ENCODE assay signal across 8 cellular contexts in genomic region chr19:43934985-43935708, GRCh38. TPM values are rescaled to one million over a fixed set of nuclear protein-coding genes. Genes with fewer than 3 reads are reported as not detected.
DNase-seq lines count a peak whose midpoint lies in the region; FAIRE-seq and TF ChIP-seq lines count a peak whose summit lies in the region.

Gene ZNF45 (minus strand): TSS chr19:43935282. CDS start chr19:43922185, 13,097 bp downstream.

- H3K36me3 Mint-ChIP-seq in nephron (ENCODE audit: low read depth), result peaks cover 37% of the 10 kb centered on the region
- H3K36me3 Mint-ChIP-seq in stimulated activated naive CD8-positive, alpha-beta T cell treated with anti-CD3 and anti-CD28 coated beads, Interleukin-15, Interleukin-2, amounts not matched to agents 100 ng/mL and 50 ng/mL, for 24 hours (ENCODE audit: low read depth), result peaks cover 38% of the 10 kb centered on the region

- peak within 1 kb of the TSS; percentile 97 to 99 (median 98) for H3K4me3 Mint-ChIP-seq in nephron
- H3K4me3 Mint-ChIP-seq in stimulated activated naive CD8-positive, alpha-beta T cell treated with anti-CD3 and anti-CD28 coated beads, Interleukin-15, Interleukin-2, amounts not matched to agents 100 ng/mL and 50 ng/mL, for 24 hours, result peak within 1 kb of the TSS; percentile 93

- no peak for TF ChIP-seq CTCF in fibroblast of pulmonary artery (IDR thresholded peaks at IDR 0.05; ENCODE audit: low read length, missing control alignments)
- TF ChIP-seq CTCF in nephron (IDR thresholded peaks at IDR 0.05; ENCODE audit: unreplicated experiment in 3 of 3), result no peak

- peak within 1 kb of the TSS; percentile 97 to 98 (median 98) for H3K27ac Mint-ChIP-seq in nephron
- peak within 1 kb of the TSS; percentile 91 for H3K27ac Mint-ChIP-seq in stimulated activated naive CD8-positive, alpha-beta T cell treated with anti-CD3 and anti-CD28 coated beads, Interleukin-15, Interleukin-2, amounts not matched to agents 100 ng/mL and 50 ng/mL, for 24 hours

- H3K9me3 Mint-ChIP-seq in nephron, result peaks cover 6% of the 10 kb centered on the region
- H3K9me3 Mint-ChIP-seq in stimulated activated naive CD8-positive, alpha-beta T cell treated with anti-CD3 and anti-CD28 coated beads, Interleukin-15, Interleukin-2, amounts not matched to agents 100 ng/mL and 50 ng/mL, for 24 hours, result peaks cover 12% of the 10 kb centered on the region

- DNase-seq in EH (ENCODE audit: low read depth) (peak; percentile 90), H54 (ENCODE audit: insufficient read length, low spot score) (peak; percentile 88), M059J (ENCODE audit: low read depth) (peak; percentile 92), SHP77 treated with DMSO at 0.1 percent for 48 hours (lab: John Stamatoyannopoulos, UW) (peak; percentile 74), fibroblast of pulmonary artery (ENCODE audit: low read depth) (peak; percentile 90)
- peak; percentile 96 for DNase-seq in activated effector memory CD4-positive, alpha-beta T cell treated with anti-CD3 and anti-CD28 coated beads, Interleukin-2, amount 50 U/mL, for 16 hours

- FAIRE-seq in H54 (lab: Jason Lieb, UNC), result peak; percentile 87

- peaks cover 17% of the 10 kb centered on the region for H3K4me1 Mint-ChIP-seq in nephron
- H3K4me1 Mint-ChIP-seq in stimulated activated naive CD8-positive, alpha-beta T cell treated with anti-CD3 and anti-CD28 coated beads, Interleukin-15, Interleukin-2, amounts not matched to agents 100 ng/mL and 50 ng/mL, for 24 hours (ENCODE audit: low read depth), result peaks cover 16% of the 10 kb centered on the region

- peaks cover 8% of the 10 kb centered on the region for H3K27me3 Mint-ChIP-seq in nephron (ENCODE audit: low read depth)
- H3K27me3 Mint-ChIP-seq in stimulated activated naive CD8-positive, alpha-beta T cell treated with anti-CD3 and anti-CD28 coated beads, Interleukin-15, Interleukin-2, amounts not matched to agents 100 ng/mL and 50 ng/mL, for 24 hours, result no peaks in the 10 kb centered on the region

- TF ChIP-seq POLR2A in H54 (IDR thresholded peaks at IDR 0.05; ENCODE audit: low read depth, low read length), result peak; percentile 42; the same call in 1 of the 2 replicates

- H3K4me3 ChIP-seq in fibroblast of pulmonary artery (replicated peaks; ENCODE audit: low read depth, low read length), result peak within 1 kb of the TSS; percentile 85

RNA-seq across cellular contexts. Expression of gene ZNF45, which starts in this region (rescaled TPM):
- total RNA-seq in M059J (2014; rRNA removed; shearing (Covaris generic)), result 11.2 and 18.8 TPM in 2 replicates

Comparison
In these comparisons a context has a peak if more than half of its experiments do, and no peak if none do; other contexts are left out.
1. Peak in every context shown above with its lines: DNase-seq and H3K4me3 ChIP-seq.